23 cellular contexts compared by ENCODE assay signal in the genomic region with DNA sequence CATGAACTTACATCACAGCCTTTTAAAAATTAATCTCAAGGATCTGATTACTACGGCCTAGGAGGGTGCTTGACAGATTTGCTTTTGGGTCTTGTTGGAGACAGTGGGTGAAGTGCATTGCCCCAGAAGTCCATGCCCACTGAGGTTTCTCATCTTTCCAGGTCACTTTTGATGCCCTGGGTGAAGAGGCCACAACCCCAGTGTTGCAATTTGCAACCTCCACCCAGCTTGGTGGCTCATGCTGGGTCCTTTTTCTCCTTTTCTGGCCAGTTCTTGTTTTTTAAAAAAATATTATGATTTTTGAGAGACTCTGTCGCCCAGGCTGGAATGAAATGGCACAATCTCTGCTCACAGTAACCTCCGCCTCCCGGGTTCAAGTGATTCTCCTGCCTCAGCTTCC. TPM values are rescaled to one million over a fixed set of nuclear protein-coding genes. Genes with fewer than 3 reads are reported as not detected.
"Had no signal": no experiment of that assay in that cellular context is flagged by ENCODE, and none has a peak within 500 bp of the region (broad histone marks: within the 10 kb centered on the region; RNA-seq: fewer than 3 reads in every experiment).

No MANE protein-coding gene starts in this region.

- FAIRE-seq: islet of Langerhans had no signal

- DNase-seq: activated CD4-positive, alpha-beta memory T cell treated with anti-CD3 and anti-CD28 coated beads, Interleukin-2, amount 10 ng/mL, durations not matched to agents 7 days and 5 days; activated CD4-positive, alpha-beta T cell treated with anti-CD3 and anti-CD28 coated beads for 48 hours; activated CD4-positive, CD25-positive, alpha-beta regulatory T cell; activated naive CD4-positive, alpha-beta T cell; activated naive CD8-positive, alpha-beta T cell treated with anti-CD3 and anti-CD28 coated beads for 36 hours; activated T-cell treated with anti-CD3 and anti-CD28 coated beads, Interleukin-2, amount 50 U/mL, for 1 hour; amniotic stem cell; effector memory CD8-positive, alpha-beta T cell; foreskin fibroblast; hippocampal formation; left colon; nephron progenitor cell; occipital lobe; stimulated activated CD4-positive, alpha-beta T cell treated with anti-CD3 and anti-CD28 coated beads, Interleukin-15, amount 100 ng/mL, for 24 hours; stimulated activated CD4-positive, alpha-beta T cell treated with anti-CD3 and anti-CD28 coated beads, Interleukin-2, amount 100 ng/mL, for 48 hours; SW 1271 had no signal

- ATAC-seq: activated T-helper 17 cell treated with anti-CD3 and anti-CD28 coated beads, Interleukin-2, amount 50 U/mL, for 72 hours; effector memory CD8-positive, alpha-beta T cell; left colon had no signal

- H3K9me3 ChIP-seq: right atrium auricular region, suprapubic skin had no signal

- H3K4me3 ChIP-seq: cardiac muscle cell, right atrium auricular region, skin epidermis, suprapubic skin had no signal

- H3K27me3 ChIP-seq: cardiac muscle cell, right atrium auricular region, suprapubic skin had no signal

- H3K27ac ChIP-seq: skin epidermis, suprapubic skin had no signal

- H3K36me3 ChIP-seq: cardiac muscle cell, right atrium auricular region, suprapubic skin had no signal

RNA-seq across cellular contexts. Expression of gene STX11, which starts 9.4 kb away (rescaled TPM):
- total RNA-seq: progenitor cell of endocrine pancreas had no signal
